ENCODE assay signal across 10 cellular contexts in the genomic region with DNA sequence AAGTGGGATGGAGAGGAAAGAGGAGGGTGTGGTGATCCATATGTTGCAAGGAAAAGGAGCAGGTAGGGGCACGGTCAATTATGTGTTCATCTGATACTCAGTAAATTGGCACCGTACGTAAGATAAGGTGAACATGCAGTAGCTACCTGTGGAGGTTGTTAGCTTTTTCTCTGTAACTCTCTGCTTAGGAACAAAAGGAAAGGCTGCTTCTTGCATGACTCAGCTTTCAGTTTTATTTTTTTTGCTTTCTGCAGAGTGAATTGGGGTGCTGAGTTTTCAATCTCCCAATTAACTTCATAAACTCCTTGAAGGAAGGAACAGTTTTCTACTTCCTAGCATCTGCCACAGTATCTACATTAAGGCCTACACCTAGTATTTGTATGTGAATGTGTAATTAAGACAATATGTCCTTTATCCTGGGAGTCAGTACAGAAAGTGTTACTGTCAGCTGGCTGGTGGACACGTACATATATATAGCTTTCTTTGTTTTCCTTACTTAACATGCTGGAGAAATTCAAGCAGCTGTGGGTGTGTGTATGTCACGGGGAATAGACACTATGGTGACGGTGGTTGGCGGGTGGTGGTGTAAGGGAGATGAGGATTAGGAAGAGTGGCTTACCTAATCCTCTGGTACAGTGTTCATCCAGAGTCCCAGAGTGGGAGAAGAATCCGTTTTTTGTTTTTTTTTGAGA. TPM values are rescaled to one million over a fixed set of nuclear protein-coding genes. Genes with fewer than 3 reads are reported as not detected.
A peak's percentile ranks its signal among the peaks of the same experiment; 100 is the strongest.
DNase-seq lines count a peak whose midpoint lies in the region; ATAC-seq and TF ChIP-seq lines count a peak whose summit lies in the region.
"Had no signal": no experiment of that assay in that cellular context is flagged by ENCODE, and none has a peak within 500 bp of the region (broad histone marks: within the 10 kb centered on the region; RNA-seq: fewer than 3 reads in every experiment).

No MANE protein-coding gene starts in this region.

- in situ Hi-C loops in Panc1 (cut with HindIII; ENCODE audit: low pct_unique_long_range_greater_than_20kb, low sequenced_read_pairs), result no loop called here

- peak overlapping the region; percentile 29; the same call in 1 of the 2 replicates for H3K27ac ChIP-seq in Panc1 (ENCODE audit: low read length)

- no peaks in the 10 kb centered on the region for H3K27me3 ChIP-seq in Panc1 (ENCODE audit: control insufficient read depth, insufficient read depth, low read length)

- intact Hi-C loops in Panc1 (cut with micrococcal nuclease; ENCODE audit: unreplicated experiment), result no loop called here

- H3K4me3 ChIP-seq in Panc1 (ENCODE audit: low read depth in 2 of 2, low read length in 2 of 2) (no peak overlapping the region), epithelial cell of esophagus (ENCODE audit: low read length) (no peak overlapping the region)

- no peaks in the 10 kb centered on the region for H3K36me3 ChIP-seq in Panc1 (ENCODE audit: control insufficient read depth, insufficient read depth, low read length)

- DNase-seq in NCI-H748 (lab: John Stamatoyannopoulos, UW; ENCODE audit: unreplicated experiment) (peak; percentile 33), NCI-H748 treated with DMSO at 0.1 percent for 48 hours (lab: John Stamatoyannopoulos, UW) (no peak), Panc1 (ENCODE audit: low read depth, low spot score) (no peak), epithelial cell of esophagus (ENCODE audit: low read depth) (peak; percentile 68), putamen (ENCODE audit: low spot score) (peak; percentile 48), ecto neural progenitor cell (ENCODE audit: low spot score) (no peak)
- no peak for DNase-seq in stimulated activated CD4-positive, alpha-beta T cell treated with anti-CD3 and anti-CD28 coated beads, Interleukin-12 subunit alpha, Interleukin-12 subunit beta, amount 100 ng/mL, for 4 hours
- DNase-seq: ACHN, NCI-H226 had no signal

- CTCF ChIA-PET in Panc1 (lab: Charles Lee), result no interaction called here

- TF ChIP-seq CTCF in Panc1 (IDR thresholded peaks at IDR 0.05) (no peak), epithelial cell of esophagus (IDR thresholded peaks at IDR 0.05; ENCODE audit: insufficient read depth, low read depth, low read length, missing control alignments) (no peak)

- H3K4me1 ChIP-seq in Panc1 (ENCODE audit: control insufficient read depth, insufficient read depth, low read length), result peaks cover 5% of the 10 kb centered on the region

- POLR2A ChIA-PET in Panc1 (lab: Charles Lee), result no interaction called here

- no TSS peak for BruUV-seq in Panc1 (replicated peaks; lab: Mats Ljungman, UMichigan)

- ATAC-seq in Panc1 (no peak), HG03378 (IDR thresholded peaks at IDR 0.05; ENCODE audit: unreplicated experiment) (no peak)

- H3K9me3 ChIP-seq in Panc1 (ENCODE audit: control insufficient read depth, insufficient read depth, low read depth, low read length), result no peaks in the 10 kb centered on the region

RNA-seq across cellular contexts. Expression of a gene that starts 40.1 kb away (rescaled TPM):
- total RNA-seq in Panc1 (2021; ENCODE audit: unreplicated experiment), result 181 TPM
- polyA plus RNA-seq in Panc1 (2012; ENCODE audit: insufficient read length), result 117 TPM

RNA-seq across cellular contexts. Expression of a gene that starts 49.1 kb away (rescaled TPM):
- total RNA-seq in Panc1 (2021; ENCODE audit: unreplicated experiment), result 1.9 TPM
- 2.2 TPM for polyA plus RNA-seq in Panc1 (2012; ENCODE audit: insufficient read length)

Comparison
In these comparisons a context has a peak if more than half of its experiments do, and no peak if none do; other contexts are left out.
1. DNase-seq: peak in NCI-H748 (single experiment), epithelial cell of esophagus (single experiment) and putamen (single experiment); none in NCI-H748 treated with DMSO at 0.1 percent for 48 hours (single experiment), Panc1 (single experiment), ecto neural progenitor cell (single experiment) and stimulated activated CD4-positive, alpha-beta T cell treated with anti-CD3 and anti-CD28 coated beads, Interleukin-12 subunit alpha, Interleukin-12 subunit beta, amount 100 ng/mL, for 4 hours (single experiment).